In genomic region chr11:28470180-28470579, GRCh38 we compare ENCODE assay signal across 19 cellular contexts.
DNase-seq lines count a peak whose midpoint lies in the region; ATAC-seq and TF ChIP-seq lines count a peak whose summit lies in the region.
"Had no signal": no experiment of that assay in that cellular context is flagged by ENCODE, and none has a peak within 500 bp of the region (broad histone marks: within the 10 kb centered on the region; RNA-seq: fewer than 3 reads in every experiment).

No MANE protein-coding gene starts in this region.

- BruUV-seq in PC-3 (replicated peaks; lab: Mats Ljungman, UMichigan) = no TSS peak

- no peak overlapping the region for H3K4me2 ChIP-seq in PC-3 (ENCODE audit: low read length)
- H3K4me2 ChIP-seq: BLaER1 had no signal

- no peaks in the 10 kb centered on the region for H3K4me1 Mint-ChIP-seq in progenitor cell of endocrine pancreas (ENCODE audit: low read depth)
- H3K4me1 Mint-ChIP-seq: B cell; CD14-positive monocyte; CD8-positive, alpha-beta memory T cell had no signal

- DNase-seq in HT-29 (ENCODE audit: low spot score) (peak; percentile 42), PC-3 (peak; percentile 54), progenitor cell of endocrine pancreas (ENCODE audit: low spot score, unreplicated experiment) (no peak), NCI-H1930 (lab: John Stamatoyannopoulos, UW) (no peak), sciatic nerve (ENCODE audit: low spot score) (no peak)
- DNase-seq: CD4-positive, alpha-beta T cell; CD8-positive, alpha-beta memory T cell; DMS 273 treated with DMSO at 0.1 percent for 48 hours; DMS53; DND-41; GM23248; H7; HFFc6 had no signal

- H3F3A ChIP-seq in PC-3 (ENCODE audit: low read length, unreplicated experiment) = no peaks in the 10 kb centered on the region

- H3K4me3 Mint-ChIP-seq in progenitor cell of endocrine pancreas (ENCODE audit: low read depth) = no peak overlapping the region
- H3K4me3 Mint-ChIP-seq: B cell; CD14-positive monocyte; CD4-positive, alpha-beta T cell; CD8-positive, alpha-beta memory T cell; HFFc6 had no signal

- no peaks in the 10 kb centered on the region for H3K4me1 ChIP-seq in PC-3 (ENCODE audit: insufficient read depth, low read length)
- H3K4me1 ChIP-seq: BLaER1 had no signal

- no peaks in the 10 kb centered on the region for H3K36me3 Mint-ChIP-seq in progenitor cell of endocrine pancreas (ENCODE audit: insufficient read depth)
- H3K36me3 Mint-ChIP-seq: CD14-positive monocyte; CD8-positive, alpha-beta memory T cell had no signal

- H3K27me3 Mint-ChIP-seq in progenitor cell of endocrine pancreas = no peaks in the 10 kb centered on the region
- H3K27me3 Mint-ChIP-seq: B cell; CD4-positive, alpha-beta T cell; CD8-positive, alpha-beta memory T cell had no signal

- H3K9ac ChIP-seq in PC-3 (ENCODE audit: low read length) = no peak overlapping the region
- H3K9ac ChIP-seq: BLaER1, GM23248 had no signal

- no peaks in the 10 kb centered on the region for H3K36me3 ChIP-seq in PC-3 (ENCODE audit: low read depth, low read length)
- H3K36me3 ChIP-seq: BLaER1 had no signal

- H3K9me2 ChIP-seq in PC-3 (replicated peaks; ENCODE audit: low read length) = no peaks in the 10 kb centered on the region

- H3K27ac ChIP-seq in C4-2B (no peak overlapping the region), PC-3 (ENCODE audit: low read length) (no peak overlapping the region)
- H3K27ac ChIP-seq: 22Rv1, BLaER1, GM23248 had no signal

- H4K20me1 ChIP-seq in PC-3 (ENCODE audit: low read length) = no peaks in the 10 kb centered on the region
- H4K20me1 ChIP-seq: BLaER1 had no signal

- no peak overlapping the region for H3K4me3 ChIP-seq in PC-3 (ENCODE audit: low read length)
- H3K4me3 ChIP-seq: BLaER1, GM23248 had no signal

- TF ChIP-seq CTCF in C4-2B (conservative IDR thresholded peaks at IDR 0.05) = peak; percentile 17; the same call in 1 of the 2 replicates
- peak; percentile 41; the same call in 1 of the 2 replicates for TF ChIP-seq CTCF in PC-3 (conservative IDR thresholded peaks at IDR 0.05; ENCODE audit: low read depth, low read length)
- TF ChIP-seq CTCF in progenitor cell of endocrine pancreas (IDR thresholded peaks at IDR 0.05; ENCODE audit: unreplicated experiment) = peak; percentile 7

- no peaks in the 10 kb centered on the region for H3K79me2 ChIP-seq in PC-3 (ENCODE audit: low read length)

- H3K27me3 ChIP-seq in PC-3 (ENCODE audit: low read length) = no peaks in the 10 kb centered on the region
- H3K27me3 ChIP-seq: BLaER1 had no signal

- intact Hi-C loops in PC-3 (cut with micrococcal nuclease) (no loop called here), sciatic nerve (cut with DNase I) (no loop called here)

- CTCF ChIA-PET in PC-3 (lab: Charles Lee) = no interaction called here

- POLR2A ChIA-PET in PC-3 (lab: Charles Lee; ENCODE audit: unreplicated experiment) = no interaction called here

- H3K9me3 ChIP-seq in PC-3 (ENCODE audit: low read length) = no peaks in the 10 kb centered on the region
- H3K9me3 ChIP-seq: BLaER1 had no signal

- H3K9me3 Mint-ChIP-seq in progenitor cell of endocrine pancreas (ENCODE audit: low read depth) = no peaks in the 10 kb centered on the region
- H3K9me3 Mint-ChIP-seq: CD4-positive, alpha-beta T cell; HFFc6 had no signal

- H2AFZ ChIP-seq in PC-3 (ENCODE audit: low read length) = no peak overlapping the region
- H2AFZ ChIP-seq: GM23248 had no signal

- ATAC-seq in PC-3 (no peak; the same call in 1 of the 2 replicates), HG02938 (IDR thresholded peaks at IDR 0.05; ENCODE audit: unreplicated experiment) (no peak), sciatic nerve (no peak)

- no peak overlapping the region for H3K27ac Mint-ChIP-seq in progenitor cell of endocrine pancreas
- H3K27ac Mint-ChIP-seq: B cell; CD14-positive monocyte; CD4-positive, alpha-beta T cell; CD8-positive, alpha-beta memory T cell; HFFc6 had no signal

Comparison
In these comparisons a context has a peak if more than half of its experiments do, and no peak if none do; other contexts are left out.
1. DNase-seq: peak in HT-29 (single experiment) and PC-3 (single experiment); none in progenitor cell of endocrine pancreas (single experiment), NCI-H1930 (0 of 2) and sciatic nerve (single experiment).
2. Peak in every context shown above with its lines, with median percentiles within 50 percentile points of each other: CTCF ChIP-seq.